ENCODE assay signal across 8 cellular contexts in genomic region chr1:161389158-161389557, GRCh38. TPM values are rescaled to one million over a fixed set of nuclear protein-coding genes. Genes with fewer than 3 reads are reported as not detected.
DNase-seq lines count a peak whose midpoint lies in the region; ATAC-seq, FAIRE-seq and TF ChIP-seq lines count a peak whose summit lies in the region.
"Not testable (repeated sequence)": the region's sequence is repeated elsewhere in the genome, so short reads cannot be mapped to it uniquely, and the experiment has no call there.

No MANE protein-coding gene starts in this region.

- not testable (repeated sequence) for H3K27me3 ChIP-seq in GM12878 (replicated peaks in 1 of 2; ENCODE audit: control insufficient read depth in 2 of 2, insufficient read depth in 2 of 2, low read length in 1 of 2); esophagus (ENCODE audit: control insufficient read depth in 1 of 2, insufficient read depth in 2 of 2, low read length in 2 of 2); HepG2 (ENCODE audit: control insufficient read depth in 1 of 2, insufficient read depth in 2 of 2, low read length in 2 of 2); testis

- intact Hi-C loops in CD14-positive monocyte (cut with micrococcal nuclease): loop anchor here in 1 of 2 donors (5.0 to 10.0 kb wide), 2 partner anchors 74 to 187 kb away; partner anchors contain the start of genes NDUFS2 and SDHC
- intact Hi-C loops in GM12878 (cut with micrococcal nuclease; ENCODE audit: unreplicated experiment); HepG2 (cut with micrococcal nuclease; ENCODE audit: unreplicated experiment): not testable (repeated sequence)
- intact Hi-C loops in testis (cut with DNase I; ENCODE audit: low total_unique reads): loop anchor here (10.0 kb wide), 1 partner anchor 174 kb away; the partner anchor contains the start of gene FCER1G

- H3K27me3 Mint-ChIP-seq in CD14-positive monocyte (ENCODE audit: low read depth in 3 of 3) (peaks cover 0 to 10% (median 8%) of the 10 kb centered on the region in 3 donors), WTC11 (ENCODE audit: low read depth) (peaks cover 15% of the 10 kb centered on the region; the same call in 1 of the 2 replicates)
- H3K27me3 Mint-ChIP-seq in osteocyte (ENCODE audit: unreplicated experiment): not testable (repeated sequence)

- H3K36me3 ChIP-seq in GM12878 (ENCODE audit: control insufficient read depth in 2 of 2, insufficient read depth in 2 of 2, low read length in 1 of 2); esophagus (ENCODE audit: control insufficient read depth in 2 of 2, insufficient read depth in 2 of 2, low read length in 1 of 2); HepG2 (replicated peaks in 1 of 2; ENCODE audit: control insufficient read depth in 1 of 2, insufficient read depth in 2 of 2, low read length in 2 of 2); testis (ENCODE audit: low read depth, missing control alignments): not testable (repeated sequence)

- H3K36me3 Mint-ChIP-seq in CD14-positive monocyte; WTC11; osteocyte (ENCODE audit: unreplicated experiment): not testable (repeated sequence)

- POLR2A ChIA-PET in WTC11 (lab: Charles Lee): interaction anchor here (0.8 to 1.9 kb wide), 5 partner anchors 11 to 191 kb away, joined by 3 to 7 read pairs (median 4); partner anchors contain the start of genes ADAMTS4, NDUFS2, SDHC and TOMM40L
- POLR2A ChIA-PET in GM12878 (lab: Charles Lee): interaction anchor here (0.6 to 2.6 kb wide), 6 partner anchors 11 to 222 kb away, joined by 3 to 8 read pairs (median 4); partner anchors contain the start of gene NDUFS2
- POLR2A ChIA-PET in HepG2 (lab: Yijun Ruan, JAX): interaction anchor here (0.7 to 2.4 kb wide), 15 partner anchors 9 to 206 kb away, joined by 3 to 23 read pairs (median 7); partner anchors contain the start of genes ADAMTS4, APOA2, CFAP126 and NDUFS2

- H2AFZ ChIP-seq in GM12878 (ENCODE audit: control insufficient read depth, low read depth, low read length): peak overlapping the region; percentile 96
- not testable (repeated sequence) for H2AFZ ChIP-seq in HepG2 (ENCODE audit: low read length)

- in situ Hi-C loops in GM12878 (cut with MboI): not testable (repeated sequence)
- in situ Hi-C loops in HepG2 (cut with HindIII; ENCODE audit: extremely low pct_ligation_motif_present, low pct_unique_long_range_greater_than_20kb): loop anchor here (10.0 kb wide), 1 partner anchor 164 kb away; the partner anchor contains the start of genes APOA2 and TOMM40L

- not testable (repeated sequence) for H4K20me1 ChIP-seq in GM12878 (ENCODE audit: control insufficient read depth, insufficient read depth); HepG2 (ENCODE audit: insufficient read depth, low read length)

- TF ChIP-seq CTCF in CD14-positive monocyte (IDR thresholded peaks at IDR 0.05); WTC11 (IDR thresholded peaks at IDR 0.05); GM12878 (IDR thresholded peaks at IDR 0.05 in 2 of 3, conservative IDR thresholded peaks at IDR 0.05 in 1 of 3; ENCODE audit: control insufficient read depth in 2 of 3, extremely low read depth in 1 of 3, insufficient read depth in 1 of 3, low read depth in 3 of 3, low read length in 3 of 3); HepG2 (CRISPR knock-in tag; IDR thresholded peaks at IDR 0.05); osteocyte (IDR thresholded peaks at IDR 0.05); testis (IDR thresholded peaks at IDR 0.05): not testable (repeated sequence)

- RAD21 ChIA-PET in GM12878 (lab: Charles Lee; ENCODE audit: unreplicated experiment): interaction anchor here (1.0 to 1.5 kb wide), 4 partner anchors 39 to 178 kb away, joined by 3 to 5 read pairs (median 4); no protein-coding TSS in a partner anchor

- peak overlapping the region; percentile 81 for H3K4me3 ChIP-seq in Jurkat, Clone E6-1 (ENCODE audit: low read length)
- H3K4me3 ChIP-seq in GM12878 (peak overlapping the region; percentile 87), esophagus (ENCODE audit: low read depth in 1 of 2, low read length in 2 of 2) (peak overlapping the region in 1 of 2 donors; percentile 51), HepG2 (replicated peaks in 1 of 3; ENCODE audit: insufficient read depth in 1 of 3, low read depth in 2 of 3, low read length in 3 of 3) (peak overlapping the region; percentile 60 to 83 (median 68)), testis (peak overlapping the region; percentile 62 to 70)

- H3K79me2 ChIP-seq in GM12878 (ENCODE audit: control insufficient read depth, insufficient read depth, low read length); HepG2 (ENCODE audit: insufficient read depth, low read length): not testable (repeated sequence)

- H3K9ac ChIP-seq in GM12878 (ENCODE audit: control insufficient read depth, insufficient read depth, low read length) (peak overlapping the region; percentile 58), HepG2 (ENCODE audit: insufficient read depth, low read depth, low read length) (peak overlapping the region; percentile 90)

- TF ChIP-seq RAD21 in GM12878 (IDR thresholded peaks at IDR 0.05; ENCODE audit: insufficient read depth, low read depth, low read length); HepG2 (CRISPR knock-in tag; IDR thresholded peaks at IDR 0.05): not testable (repeated sequence)

- SMC1A ChIA-PET in GM12878 (lab: Charles Lee; ENCODE audit: uncharacterized antibody, unreplicated experiment): interaction anchor here (1.2 to 2.0 kb wide), 3 partner anchors 163 to 207 kb away, joined by 3 to 6 read pairs (median 6); partner anchors contain the start of gene TOMM40L

- DNase-seq in CD14-positive monocyte (ENCODE audit: low spot score); Jurkat, Clone E6-1 (ENCODE audit: low read depth, low spot score); WTC11 (ENCODE audit: low spot score); GM12878 (ENCODE audit: low read depth, low spot score); HepG2 (ENCODE audit: low spot score); osteocyte (ENCODE audit: extremely low spot score, unreplicated experiment): not testable (repeated sequence)
- peak; percentile 15 for DNase-seq in testis

- peaks cover 12% of the 10 kb centered on the region; the same call in 1 of the 2 replicates for H3K4me1 ChIP-seq in GM12878 (ENCODE audit: control insufficient read depth, insufficient read depth, low read length)
- not testable (repeated sequence) for H3K4me1 ChIP-seq in esophagus (ENCODE audit: control insufficient read depth in 2 of 2, insufficient read depth in 2 of 2, low read length in 1 of 2); testis
- peaks cover 50% of the 10 kb centered on the region for H3K4me1 ChIP-seq in HepG2 (ENCODE audit: insufficient read depth, low read length)

- TF ChIP-seq POLR2A in GM12878 (IDR thresholded peaks at IDR 0.05; ENCODE audit: low read depth, low read length); HepG2 (IDR thresholded peaks at IDR 0.05; ENCODE audit: insufficient read depth in 1 of 2, low read depth in 2 of 2, low read length in 2 of 2); testis (IDR thresholded peaks at IDR 0.05): not testable (repeated sequence)

- WGBS in GM12878 (ENCODE audit: insufficient coverage, insufficient replicate concordance, low lambda C conversion rate, missing lambda C conversion rate): 82% methylated on average over 16 of the region's 16 CpGs
- 58 to 66% methylated on average over 16 of the region's 16 CpGs for WGBS in esophagus, 2 donors
- WGBS in HepG2 (ENCODE audit: low lambda C conversion rate): 74% methylated on average over 16 of the region's 16 CpGs
- WGBS in testis, 2 donors: 49 to 63% methylated on average over 16 of the region's 16 CpGs

- peak overlapping the region; percentile 71; the same call in 1 of the 2 replicates for H3K27ac ChIP-seq in GM12878 (ENCODE audit: control insufficient read depth, insufficient read depth)
- H3K27ac ChIP-seq in esophagus (ENCODE audit: low read depth in 2 of 2, low read length in 1 of 2): peak overlapping the region; percentile 27 to 99
- peak overlapping the region; percentile 74 for H3K27ac ChIP-seq in HepG2 (ENCODE audit: extremely low read length, insufficient read depth, low read length)
- H3K27ac ChIP-seq in testis: peak overlapping the region; percentile 93 to 94

- not testable (repeated sequence) for H3K9me3 ChIP-seq in GM12878 (replicated peaks; ENCODE audit: control insufficient read depth, insufficient read depth, low read length); esophagus (ENCODE audit: control insufficient read depth in 2 of 2, insufficient read depth in 1 of 2, low read depth in 1 of 2, low read length in 1 of 2); HepG2 (ENCODE audit: low read length); testis

- H3K4me1 Mint-ChIP-seq in CD14-positive monocyte (peaks cover 21% of the 10 kb centered on the region), WTC11 (peaks cover 20% of the 10 kb centered on the region)
- H3K4me1 Mint-ChIP-seq in osteocyte (ENCODE audit: unreplicated experiment): not testable (repeated sequence)

- not testable (repeated sequence) for FAIRE-seq in GM12878 (lab: Jason Lieb, UNC); HepG2 (lab: Jason Lieb, UNC)

- not testable (repeated sequence) for TF ChIP-seq EP300 in GM12878 (IDR thresholded peaks at IDR 0.05; ENCODE audit: borderline replicate concordance in 1 of 2, control insufficient read depth in 1 of 2, low read depth in 2 of 2, low read length in 2 of 2); HepG2 (IDR thresholded peaks at IDR 0.05; ENCODE audit: low read depth in 2 of 2, low read length in 2 of 2); HepG2 (CRISPR knock-in tag; IDR thresholded peaks at IDR 0.05; ENCODE audit: borderline replicate concordance)

- not testable (repeated sequence) for H3K9me3 Mint-ChIP-seq in CD14-positive monocyte; WTC11; osteocyte (ENCODE audit: unreplicated experiment)

- ATAC-seq in WTC11, GM12878, HepG2: not testable (repeated sequence)

- peak overlapping the region; percentile 78 for H3K4me2 ChIP-seq in GM12878 (ENCODE audit: control insufficient read depth, insufficient read depth)
- H3K4me2 ChIP-seq in HepG2 (ENCODE audit: low read depth, low read length): peak overlapping the region; percentile 99

- peak overlapping the region; percentile 94 to 97 (median 97) for H3K27ac Mint-ChIP-seq in CD14-positive monocyte
- peak overlapping the region; percentile 95 for H3K27ac Mint-ChIP-seq in WTC11
- H3K27ac Mint-ChIP-seq in osteocyte (ENCODE audit: unreplicated experiment): peak overlapping the region; percentile 97

- CTCF ChIA-PET in WTC11 (lab: Charles Lee): interaction anchor here (0.5 to 2.9 kb wide), 11 partner anchors 18 to 210 kb away, joined by 3 to 22 read pairs (median 4); partner anchors contain the start of gene TOMM40L
- CTCF ChIA-PET in GM12878 (lab: Yijun Ruan, JAX): interaction anchor here (0.6 to 2.3 kb wide), 7 partner anchors 58 to 223 kb away, joined by 3 to 12 read pairs (median 4); partner anchors contain the start of genes NDUFS2, PPOX and TOMM40L
- CTCF ChIA-PET in HepG2 (lab: Yijun Ruan, JAX; ENCODE audit: low intra/inter-chr PET ratio, low total read pairs): not testable (repeated sequence)

- peak overlapping the region; percentile 78 to 87 for H3K4me3 Mint-ChIP-seq in CD14-positive monocyte
- H3K4me3 Mint-ChIP-seq in WTC11: peak overlapping the region; percentile 92
- H3K4me3 Mint-ChIP-seq in osteocyte (ENCODE audit: unreplicated experiment): peak overlapping the region; percentile 91

- BruUV-seq in GM12878 (replicated peaks; lab: Mats Ljungman, UMichigan); HepG2 (replicated peaks; lab: Mats Ljungman, UMichigan): not testable (repeated sequence)

RNA-seq across cellular contexts. Expression of gene CFAP126, which starts 21.5 kb away (rescaled TPM):
- not detected for polyA plus RNA-seq in CD14-positive monocyte
- polyA plus RNA-seq in Jurkat, Clone E6-1 (2012; ENCODE audit: insufficient read depth, insufficient read length): not detected
- total RNA-seq in WTC11 (2021): not detected in 3 replicates
- total RNA-seq in GM12878 (2013; cell fraction: nucleolus; rRNA removed): not detected in 2 replicates
- not detected in 2 replicates for total RNA-seq in GM12878 (2014; rRNA removed)
- total RNA-seq in GM12878 (2014; rRNA removed; fragmentation: Illumina TruSeq; extraction: Trizol): not detected in 2 replicates
- total RNA-seq in GM12878 (2021): not detected in 2 replicates
- not detected for polyA plus RNA-seq in GM12878 (2011; ENCODE audit: low read depth)
- not detected in 2 replicates for polyA plus RNA-seq in GM12878 (2011; rRNA removed)
- not detected in 2 replicates for polyA plus RNA-seq in GM12878 (2011; cell fraction: cytosol; rRNA removed)
- not detected in 2 replicates for polyA plus RNA-seq in GM12878 (2011; cell fraction: nucleus; rRNA removed)
- polyA plus RNA-seq in GM12878 (2012): not detected in 2 replicates
- not detected in 2 replicates for polyA plus RNA-seq in GM12878 (2014; fragmentation: Illumina TruSeq; extraction: Trizol)
- polyA plus RNA-seq in GM12878 (2014; fragmentation: Nextera tagmentation; extraction: Ambion mirVana): not detected
- polyA plus RNA-seq in GM12878 (2014; rRNA removed): not detected in 2 replicates
- not detected for polyA plus RNA-seq in GM12878 (2016; fragmentation: Nextera tagmentation; extraction: Ambion mirVana)
- polyA minus RNA-seq in GM12878 (2011; rRNA and poly(A)+ RNA removed): not detected in 2 replicates
- polyA minus RNA-seq in GM12878 (2011; cell fraction: cytosol; rRNA and poly(A)+ RNA removed): not detected in 2 replicates
- not detected in 2 replicates for polyA minus RNA-seq in GM12878 (2011; cell fraction: nucleus; rRNA and poly(A)+ RNA removed)
- polyA plus RNA-seq in esophagus: not detected
- not detected in 2 replicates for total RNA-seq in HepG2 (2016; rRNA removed; fragmentation: Illumina TruSeq; extraction: Trizol)
- not detected in 2 replicates for total RNA-seq in HepG2 (2016; cell fraction: cytosol; rRNA removed; fragmentation: Illumina TruSeq; extraction: Trizol; ENCODE audit: low read depth)
- not detected in 2 replicates for total RNA-seq in HepG2 (2016; cell fraction: insoluble cytoplasmic fraction; rRNA removed; fragmentation: Illumina TruSeq; extraction: Trizol)
- total RNA-seq in HepG2 (2016; cell fraction: membrane; rRNA removed; fragmentation: Illumina TruSeq; extraction: Trizol): not detected in 2 replicates
- total RNA-seq in HepG2 (2016; cell fraction: nucleus; rRNA removed; fragmentation: Illumina TruSeq; extraction: Trizol): not detected in 2 replicates
- polyA plus RNA-seq in HepG2 (2011; rRNA removed): not detected in 2 replicates
- polyA plus RNA-seq in HepG2 (2011; cell fraction: cytosol; rRNA removed): not detected in 2 replicates
- not detected in 2 replicates for polyA plus RNA-seq in HepG2 (2011; cell fraction: nucleus; rRNA removed)
- not detected in 2 replicates for polyA plus RNA-seq in HepG2 (2012)
- not detected in 2 replicates for polyA plus RNA-seq in HepG2 (2016; cell fraction: cytosol; fragmentation: Illumina TruSeq; extraction: Trizol; ENCODE audit: low read depth)
- not detected in 2 replicates for polyA plus RNA-seq in HepG2 (2016; cell fraction: insoluble cytoplasmic fraction; fragmentation: Illumina TruSeq; extraction: Trizol; ENCODE audit: low read depth)
- polyA plus RNA-seq in HepG2 (2016; cell fraction: membrane; fragmentation: Illumina TruSeq; extraction: Trizol; ENCODE audit: low read depth): not detected in 2 replicates
- not detected in 2 replicates for polyA plus RNA-seq in HepG2 (2016; cell fraction: nucleus; fragmentation: Illumina TruSeq; extraction: Trizol; ENCODE audit: insufficient read depth, low read depth)
- polyA minus RNA-seq in HepG2 (2011; rRNA and poly(A)+ RNA removed; ENCODE audit: low replicate concordance): not detected in 2 replicates
- not detected in 2 replicates for polyA minus RNA-seq in HepG2 (2011; cell fraction: cytosol; rRNA and poly(A)+ RNA removed)
- polyA minus RNA-seq in HepG2 (2011; cell fraction: nucleus; rRNA and poly(A)+ RNA removed): not detected in 2 replicates
- not detected in 2 replicates for total RNA-seq in osteocyte
- total RNA-seq in testis: 10 to 100 TPM in 1 of 2 donors, 1 to 10 TPM in 1; 3.8 to 13.9 TPM
- 45.4 TPM for polyA plus RNA-seq in testis (ENCODE audit: insufficient read depth, low read depth, low replicate concordance)
